Comparison of ENCODE assay signal across 8 cellular contexts in genomic region chrX:129843209-129843458, GRCh38. TPM values are rescaled to one million over a fixed set of nuclear protein-coding genes. Genes with fewer than 3 reads are reported as not detected.
DNase-seq lines count a peak whose midpoint lies in the region; ATAC-seq, FAIRE-seq and TF ChIP-seq lines count a peak whose summit lies in the region.

No MANE protein-coding gene starts in this region.

- ATAC-seq in HG02840 (IDR thresholded peaks at IDR 0.05; ENCODE audit: low FRiP score, unreplicated experiment) = no peak

- H3K9me3 ChIP-seq in SJSA1 (replicated peaks) = no peaks in the 10 kb centered on the region

- TF ChIP-seq CTCF in fibroblast of pulmonary artery (IDR thresholded peaks at IDR 0.05; ENCODE audit: low read length, missing control alignments) = no peak

- DNase-seq in SJSA1 (ENCODE audit: low read depth in 1 of 2, low spot score in 2 of 2) (peak in 1 of 2 experiments; percentile 20), fibroblast of pulmonary artery (ENCODE audit: low read depth) (no peak), D341Med (ENCODE audit: low spot score) (no peak), frontal cortex (ENCODE audit: low spot score in 2 of 2) (no peak), SIG-M5 (lab: John Stamatoyannopoulos, UW) (no peak)

- no peaks in the 10 kb centered on the region for H3K4me1 ChIP-seq in SJSA1 (replicated peaks)
- no peaks in the 10 kb centered on the region for H3K4me1 ChIP-seq in rectal smooth muscle tissue (ENCODE audit: control insufficient read depth, insufficient read depth, low read length)

- H3K27ac ChIP-seq in SJSA1 = 0 out of 2 replicates have a peak overlapping the region, but pooled peaks have one; percentile 28
- peak overlapping the region; percentile 58 for H3K27ac ChIP-seq in rectal smooth muscle tissue (ENCODE audit: low read depth, low read length)

- H3K4me3 ChIP-seq in GM08714 (ENCODE audit: low read length) (peak overlapping the region; percentile 61), SJSA1 (peak overlapping the region; percentile 67), fibroblast of pulmonary artery (replicated peaks; ENCODE audit: low read depth, low read length) (peak overlapping the region; percentile 71), rectal smooth muscle tissue (ENCODE audit: low read length) (peak overlapping the region; percentile 86)

- peaks cover 3% of the 10 kb centered on the region; the same call in 1 of the 2 replicates for H3K36me3 ChIP-seq in SJSA1
- no peaks in the 10 kb centered on the region for H3K36me3 ChIP-seq in rectal smooth muscle tissue (ENCODE audit: control insufficient read depth, insufficient read depth, low read length)

- no peak for FAIRE-seq in frontal cortex (lab: Jason Lieb, UNC)

- peak overlapping the region; percentile 56 for H3K9ac ChIP-seq in rectal smooth muscle tissue (ENCODE audit: low read length)

- H3K27me3 ChIP-seq in SJSA1 (replicated peaks) = no peaks in the 10 kb centered on the region
- peaks cover 7% of the 10 kb centered on the region for H3K27me3 ChIP-seq in rectal smooth muscle tissue (ENCODE audit: control insufficient read depth, insufficient read depth, low read length)

RNA-seq across cellular contexts. Expression of gene ZDHHC9, which starts 0.6 kb away (rescaled TPM):
- 10.1 and 19.4 TPM in 2 replicates for total RNA-seq in SJSA1 (2014; rRNA removed; shearing (Covaris generic))
- 19.6 TPM for total RNA-seq in frontal cortex
